1 cellular context compared by ENCODE assay signal in the genomic region with DNA sequence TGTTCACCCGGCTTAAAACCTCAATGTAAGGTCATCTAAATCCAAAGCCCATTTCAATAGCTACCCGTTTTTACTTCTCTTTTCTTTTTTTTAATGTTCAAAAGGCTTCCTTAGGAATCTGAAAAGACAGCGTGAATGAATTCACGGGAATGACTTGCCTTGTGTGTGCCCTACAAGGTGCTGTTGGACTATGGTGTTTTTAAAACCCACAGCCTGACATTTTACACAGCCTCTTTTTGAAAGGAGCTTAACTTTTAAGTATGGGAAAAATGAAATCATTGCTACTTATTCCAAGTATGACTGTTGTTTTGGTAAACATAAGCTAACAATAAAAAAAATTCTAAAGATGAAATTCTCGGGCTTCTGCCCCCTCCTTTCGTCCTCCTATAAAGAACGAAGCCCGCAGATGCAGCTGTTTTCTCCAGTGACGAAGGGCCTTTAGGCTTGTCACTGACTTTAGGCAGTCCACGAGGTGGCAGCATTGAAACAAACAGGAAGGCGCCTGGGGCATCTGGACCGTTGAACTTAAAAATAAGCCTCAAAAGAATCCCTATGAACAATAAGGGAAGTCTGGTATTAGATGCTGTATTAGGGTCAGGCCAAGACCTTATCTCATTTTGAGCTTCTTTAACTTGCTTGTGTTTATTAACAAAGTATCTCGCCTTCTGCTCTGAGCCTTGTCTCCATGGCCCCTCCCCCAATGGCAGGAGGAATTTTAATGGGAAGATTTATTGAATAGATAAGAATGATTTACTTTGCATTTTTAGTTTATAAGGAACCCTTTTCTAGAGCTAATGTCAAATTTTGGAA.
TF ChIP-seq lines count a peak whose summit lies in the region.

No MANE protein-coding gene starts in this region.

TF ChIP-seq in HepG2, 621 proteins besides CTCF, POLR2A, EP300 and RAD21 (continued from another document):
- TF ChIP-seq MXD3 (CRISPR knock-in tag; IDR thresholded peaks at IDR 0.05) = no peak
- TF ChIP-seq, protein P1, sequence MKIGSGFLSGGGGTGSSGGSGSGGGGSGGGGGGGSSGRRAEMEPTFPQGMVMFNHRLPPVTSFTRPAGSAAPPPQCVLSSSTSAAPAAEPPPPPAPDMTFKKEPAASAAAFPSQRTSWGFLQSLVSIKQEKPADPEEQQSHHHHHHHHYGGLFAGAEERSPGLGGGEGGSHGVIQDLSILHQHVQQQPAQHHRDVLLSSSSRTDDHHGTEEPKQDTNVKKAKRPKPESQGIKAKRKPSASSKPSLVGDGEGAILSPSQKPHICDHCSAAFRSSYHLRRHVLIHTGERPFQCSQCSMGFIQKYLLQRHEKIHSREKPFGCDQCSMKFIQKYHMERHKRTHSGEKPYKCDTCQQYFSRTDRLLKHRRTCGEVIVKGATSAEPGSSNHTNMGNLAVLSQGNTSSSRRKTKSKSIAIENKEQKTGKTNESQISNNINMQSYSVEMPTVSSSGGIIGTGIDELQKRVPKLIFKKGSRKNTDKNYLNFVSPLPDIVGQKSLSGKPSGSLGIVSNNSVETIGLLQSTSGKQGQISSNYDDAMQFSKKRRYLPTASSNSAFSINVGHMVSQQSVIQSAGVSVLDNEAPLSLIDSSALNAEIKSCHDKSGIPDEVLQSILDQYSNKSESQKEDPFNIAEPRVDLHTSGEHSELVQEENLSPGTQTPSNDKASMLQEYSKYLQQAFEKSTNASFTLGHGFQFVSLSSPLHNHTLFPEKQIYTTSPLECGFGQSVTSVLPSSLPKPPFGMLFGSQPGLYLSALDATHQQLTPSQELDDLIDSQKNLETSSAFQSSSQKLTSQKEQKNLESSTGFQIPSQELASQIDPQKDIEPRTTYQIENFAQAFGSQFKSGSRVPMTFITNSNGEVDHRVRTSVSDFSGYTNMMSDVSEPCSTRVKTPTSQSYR (CRISPR knock-in tag; IDR thresholded peaks at IDR 0.05; ENCODE audit: borderline replicate concordance) = peak; percentile 32; the same call in 1 of the 2 replicates
- TF ChIP-seq, protein P2, sequence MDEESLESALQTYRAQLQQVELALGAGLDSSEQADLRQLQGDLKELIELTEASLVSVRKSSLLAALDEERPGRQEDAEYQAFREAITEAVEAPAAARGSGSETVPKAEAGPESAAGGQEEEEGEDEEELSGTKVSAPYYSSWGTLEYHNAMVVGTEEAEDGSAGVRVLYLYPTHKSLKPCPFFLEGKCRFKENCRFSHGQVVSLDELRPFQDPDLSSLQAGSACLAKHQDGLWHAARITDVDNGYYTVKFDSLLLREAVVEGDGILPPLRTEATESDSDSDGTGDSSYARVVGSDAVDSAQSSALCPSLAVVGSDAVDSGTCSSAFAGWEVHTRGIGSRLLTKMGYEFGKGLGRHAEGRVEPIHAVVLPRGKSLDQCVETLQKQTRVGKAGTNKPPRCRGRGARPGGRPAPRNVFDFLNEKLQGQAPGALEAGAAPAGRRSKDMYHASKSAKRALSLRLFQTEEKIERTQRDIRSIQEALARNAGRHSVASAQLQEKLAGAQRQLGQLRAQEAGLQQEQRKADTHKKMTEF (CRISPR knock-in tag; IDR thresholded peaks at IDR 0.05) = 0 out of 2 replicates have a peak, but pooled peaks have one; percentile 27
- no peak for TF ChIP-seq FOXA3 (CRISPR knock-in tag; IDR thresholded peaks at IDR 0.05)
- TF ChIP-seq, protein P3, sequence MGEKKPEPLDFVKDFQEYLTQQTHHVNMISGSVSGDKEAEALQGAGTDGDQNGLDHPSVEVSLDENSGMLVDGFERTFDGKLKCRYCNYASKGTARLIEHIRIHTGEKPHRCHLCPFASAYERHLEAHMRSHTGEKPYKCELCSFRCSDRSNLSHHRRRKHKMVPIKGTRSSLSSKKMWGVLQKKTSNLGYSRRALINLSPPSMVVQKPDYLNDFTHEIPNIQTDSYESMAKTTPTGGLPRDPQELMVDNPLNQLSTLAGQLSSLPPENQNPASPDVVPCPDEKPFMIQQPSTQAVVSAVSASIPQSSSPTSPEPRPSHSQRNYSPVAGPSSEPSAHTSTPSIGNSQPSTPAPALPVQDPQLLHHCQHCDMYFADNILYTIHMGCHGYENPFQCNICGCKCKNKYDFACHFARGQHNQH (CRISPR knock-in tag; IDR thresholded peaks at IDR 0.05) = peak; percentile 15; the same call in 1 of the 2 replicates
- TF ChIP-seq HNF4A (CRISPR knock-in tag; IDR thresholded peaks at IDR 0.05) = peak; percentile 26; the same call in 1 of the 2 replicates
- TF ChIP-seq CREB1 (IDR thresholded peaks at IDR 0.05) = no peak
- peak; percentile 50 for TF ChIP-seq CREB1 (CRISPR knock-in tag; IDR thresholded peaks at IDR 0.05)
- TF ChIP-seq, protein P4, sequence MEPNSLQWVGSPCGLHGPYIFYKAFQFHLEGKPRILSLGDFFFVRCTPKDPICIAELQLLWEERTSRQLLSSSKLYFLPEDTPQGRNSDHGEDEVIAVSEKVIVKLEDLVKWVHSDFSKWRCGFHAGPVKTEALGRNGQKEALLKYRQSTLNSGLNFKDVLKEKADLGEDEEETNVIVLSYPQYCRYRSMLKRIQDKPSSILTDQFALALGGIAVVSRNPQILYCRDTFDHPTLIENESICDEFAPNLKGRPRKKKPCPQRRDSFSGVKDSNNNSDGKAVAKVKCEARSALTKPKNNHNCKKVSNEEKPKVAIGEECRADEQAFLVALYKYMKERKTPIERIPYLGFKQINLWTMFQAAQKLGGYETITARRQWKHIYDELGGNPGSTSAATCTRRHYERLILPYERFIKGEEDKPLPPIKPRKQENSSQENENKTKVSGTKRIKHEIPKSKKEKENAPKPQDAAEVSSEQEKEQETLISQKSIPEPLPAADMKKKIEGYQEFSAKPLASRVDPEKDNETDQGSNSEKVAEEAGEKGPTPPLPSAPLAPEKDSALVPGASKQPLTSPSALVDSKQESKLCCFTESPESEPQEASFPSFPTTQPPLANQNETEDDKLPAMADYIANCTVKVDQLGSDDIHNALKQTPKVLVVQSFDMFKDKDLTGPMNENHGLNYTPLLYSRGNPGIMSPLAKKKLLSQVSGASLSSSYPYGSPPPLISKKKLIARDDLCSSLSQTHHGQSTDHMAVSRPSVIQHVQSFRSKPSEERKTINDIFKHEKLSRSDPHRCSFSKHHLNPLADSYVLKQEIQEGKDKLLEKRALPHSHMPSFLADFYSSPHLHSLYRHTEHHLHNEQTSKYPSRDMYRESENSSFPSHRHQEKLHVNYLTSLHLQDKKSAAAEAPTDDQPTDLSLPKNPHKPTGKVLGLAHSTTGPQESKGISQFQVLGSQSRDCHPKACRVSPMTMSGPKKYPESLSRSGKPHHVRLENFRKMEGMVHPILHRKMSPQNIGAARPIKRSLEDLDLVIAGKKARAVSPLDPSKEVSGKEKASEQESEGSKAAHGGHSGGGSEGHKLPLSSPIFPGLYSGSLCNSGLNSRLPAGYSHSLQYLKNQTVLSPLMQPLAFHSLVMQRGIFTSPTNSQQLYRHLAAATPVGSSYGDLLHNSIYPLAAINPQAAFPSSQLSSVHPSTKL (CRISPR knock-in tag; IDR thresholded peaks at IDR 0.05) = peak; percentile 25; the same call in 1 of the 2 replicates
- TF ChIP-seq, protein P5, sequence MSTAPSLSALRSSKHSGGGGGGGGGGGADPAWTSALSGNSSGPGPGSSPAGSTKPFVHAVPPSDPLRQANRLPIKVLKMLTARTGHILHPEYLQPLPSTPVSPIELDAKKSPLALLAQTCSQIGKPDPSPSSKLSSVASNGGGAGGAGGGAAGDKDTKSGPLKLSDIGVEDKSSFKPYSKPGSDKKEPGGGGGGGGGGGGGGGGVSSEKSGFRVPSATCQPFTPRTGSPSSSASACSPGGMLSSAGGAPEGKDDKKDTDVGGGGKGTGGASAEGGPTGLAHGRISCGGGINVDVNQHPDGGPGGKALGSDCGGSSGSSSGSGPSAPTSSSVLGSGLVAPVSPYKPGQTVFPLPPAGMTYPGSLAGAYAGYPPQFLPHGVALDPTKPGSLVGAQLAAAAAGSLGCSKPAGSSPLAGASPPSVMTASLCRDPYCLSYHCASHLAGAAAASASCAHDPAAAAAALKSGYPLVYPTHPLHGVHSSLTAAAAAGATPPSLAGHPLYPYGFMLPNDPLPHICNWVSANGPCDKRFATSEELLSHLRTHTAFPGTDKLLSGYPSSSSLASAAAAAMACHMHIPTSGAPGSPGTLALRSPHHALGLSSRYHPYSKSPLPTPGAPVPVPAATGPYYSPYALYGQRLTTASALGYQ (CRISPR knock-in tag; IDR thresholded peaks at IDR 0.05) = 0 out of 2 replicates have a peak, but pooled peaks have one; percentile 43
- TF ChIP-seq STAG1 (CRISPR knock-in tag; IDR thresholded peaks at IDR 0.05) = peak; percentile 92
- TF ChIP-seq ISL2 (CRISPR knock-in tag; IDR thresholded peaks at IDR 0.05) = peak; percentile 28; the same call in 1 of the 2 replicates
- TF ChIP-seq GATAD2A (CRISPR knock-in tag; IDR thresholded peaks at IDR 0.05) = peak; percentile 55
- TF ChIP-seq ZBTB33 (CRISPR knock-in tag; IDR thresholded peaks at IDR 0.05) = 0 out of 2 replicates have a peak, but pooled peaks have one; percentile 20
- TF ChIP-seq ZBTB43 (CRISPR knock-in tag; conservative IDR thresholded peaks at IDR 0.05) = 0 out of 2 replicates have a peak, but pooled peaks have one; percentile 28
- TF ChIP-seq, protein P6, sequence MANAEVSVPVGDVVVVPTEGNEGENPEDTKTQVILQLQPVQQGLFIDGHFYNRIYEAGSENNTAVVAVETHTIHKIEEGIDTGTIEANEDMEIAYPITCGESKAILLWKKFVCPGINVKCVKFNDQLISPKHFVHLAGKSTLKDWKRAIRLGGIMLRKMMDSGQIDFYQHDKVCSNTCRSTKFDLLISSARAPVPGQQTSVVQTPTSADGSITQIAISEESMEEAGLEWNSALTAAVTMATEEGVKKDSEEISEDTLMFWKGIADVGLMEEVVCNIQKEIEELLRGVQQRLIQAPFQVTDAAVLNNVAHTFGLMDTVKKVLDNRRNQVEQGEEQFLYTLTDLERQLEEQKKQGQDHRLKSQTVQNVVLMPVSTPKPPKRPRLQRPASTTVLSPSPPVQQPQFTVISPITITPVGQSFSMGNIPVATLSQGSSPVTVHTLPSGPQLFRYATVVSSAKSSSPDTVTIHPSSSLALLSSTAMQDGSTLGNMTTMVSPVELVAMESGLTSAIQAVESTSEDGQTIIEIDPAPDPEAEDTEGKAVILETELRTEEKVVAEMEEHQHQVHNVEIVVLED (CRISPR knock-in tag; IDR thresholded peaks at IDR 0.05; ENCODE audit: borderline replicate concordance) = no peak
- TF ChIP-seq MIXL1 (CRISPR knock-in tag; IDR thresholded peaks at IDR 0.05) = peak; percentile 58; the same call in 1 of the 2 replicates
- no peak for TF ChIP-seq MTA1 (CRISPR knock-in tag; IDR thresholded peaks at IDR 0.05; ENCODE audit: borderline replicate concordance)
- no peak for TF ChIP-seq ZNF891 (CRISPR knock-in tag; IDR thresholded peaks at IDR 0.05)
- TF ChIP-seq CHD4 (IDR thresholded peaks at IDR 0.05; ENCODE audit: borderline replicate concordance, low read length) = 0 out of 2 replicates have a peak, but pooled peaks have one; percentile 58
- 0 out of 2 replicates have a peak, but pooled peaks have one; percentile 26 for TF ChIP-seq FOXP4 (CRISPR knock-in tag; IDR thresholded peaks at IDR 0.05)
- no peak for TF ChIP-seq MLLT10 (CRISPR knock-in tag; IDR thresholded peaks at IDR 0.05)
- peak; percentile 42; the same call in 1 of the 2 replicates for TF ChIP-seq HOMEZ (CRISPR knock-in tag; IDR thresholded peaks at IDR 0.05; ENCODE audit: low read depth)
